ENCODE assay signal across 7 cellular contexts in the genomic region with DNA sequence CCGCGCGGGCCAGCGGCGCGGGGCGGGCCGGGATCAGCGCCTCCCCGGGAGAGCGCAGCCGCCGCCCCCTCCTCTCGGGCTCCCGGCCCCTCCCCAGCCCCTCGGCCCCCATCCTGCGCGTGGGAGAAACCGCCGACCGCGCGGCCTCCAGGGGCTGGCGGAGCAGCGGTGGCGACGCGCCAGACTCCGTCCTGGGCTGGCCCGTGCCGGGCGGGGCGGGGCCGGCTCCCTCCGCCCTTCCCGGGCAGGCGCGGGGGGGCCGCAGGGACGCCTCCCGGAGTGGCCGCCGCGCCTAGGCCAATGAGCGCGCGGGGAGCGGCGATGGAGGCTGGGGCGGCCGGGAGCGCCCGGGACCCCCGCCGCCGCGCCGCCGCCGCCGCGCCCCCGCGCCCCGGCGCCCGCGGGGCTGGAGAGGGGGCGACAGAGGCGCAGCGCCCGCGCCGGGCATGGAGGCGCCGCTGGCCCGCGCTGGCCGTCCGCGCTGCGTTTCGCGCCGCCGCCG. TPM values are rescaled to one million over a fixed set of nuclear protein-coding genes. Genes with fewer than 3 reads are reported as not detected.
DNase-seq lines count a peak whose midpoint lies in the region; ATAC-seq and TF ChIP-seq lines count a peak whose summit lies in the region.

No MANE protein-coding gene starts in this region.

- no peak for TF ChIP-seq CTCF in liver (IDR thresholded peaks at IDR 0.05; ENCODE audit: low read depth, low read length, missing input control)

- no peak for TF ChIP-seq RAD21 in liver (IDR thresholded peaks at IDR 0.05)

- H3K4me3 ChIP-seq in liver (ENCODE audit: low read depth in 1 of 3, low read length in 3 of 3) = peak overlapping the region; percentile 11 to 77 (median 69)

- H3K36me3 ChIP-seq in liver (ENCODE audit: control insufficient read depth in 4 of 4, insufficient read depth in 3 of 4, low read depth in 1 of 4, low read length in 3 of 4) = no peaks in the 10 kb centered on the region

- peaks cover 3 to 15% (median 11%) of the 10 kb centered on the region in 4 donors for H3K4me1 ChIP-seq in liver (ENCODE audit: control insufficient read depth in 4 of 4, insufficient read depth in 4 of 4, low read length in 3 of 4)

- ATAC-seq in GM18498 (IDR thresholded peaks at IDR 0.05; ENCODE audit: unreplicated experiment) (peak; percentile 20), HG03159 (IDR thresholded peaks at IDR 0.05; ENCODE audit: unreplicated experiment) (no peak)

- WGBS in liver = 2% methylated on average over 87 of the region's 87 CpGs

- no peak overlapping the region for H3K27ac ChIP-seq in liver (ENCODE audit: low read depth in 1 of 2, low read length in 2 of 2)

- no peaks in the 10 kb centered on the region for H3K27me3 ChIP-seq in liver (ENCODE audit: control insufficient read depth in 4 of 4, insufficient read depth in 4 of 4, low read length in 3 of 4)

- DNase-seq in LoVo (ENCODE audit: low spot score) = peak; percentile 39
- peak; percentile 22 for DNase-seq in dedifferentiated amniotic fluid mesenchymal stem cell (ENCODE audit: extremely low spot score)
- peak; percentile 54 for DNase-seq in ureter (ENCODE audit: low spot score)
- no peak for DNase-seq in NCI-H128 (lab: John Stamatoyannopoulos, UW; ENCODE audit: unreplicated experiment)

- H3K9me3 ChIP-seq in liver (ENCODE audit: control insufficient read depth in 4 of 4, low read length in 3 of 4) = no peaks in the 10 kb centered on the region

- peak overlapping the region in 1 of 2 donors; percentile 32 for H3K9ac ChIP-seq in liver (ENCODE audit: low read depth in 1 of 2, low read length in 2 of 2)

TF ChIP-seq in liver, 16 proteins besides CTCF, POLR2A, EP300 and RAD21:
- TF ChIP-seq YY1 (IDR thresholded peaks at IDR 0.05) = no peak
- no peak for TF ChIP-seq FOXA2 (IDR thresholded peaks at IDR 0.05)
- TF ChIP-seq RXRA (IDR thresholded peaks at IDR 0.05) = no peak
- TF ChIP-seq HNF4G (IDR thresholded peaks at IDR 0.05) = no peak
- no peak for TF ChIP-seq REST (IDR thresholded peaks at IDR 0.05)
- TF ChIP-seq EGR1 (IDR thresholded peaks at IDR 0.05; ENCODE audit: low read depth in 2 of 2) = no peak
- no peak for TF ChIP-seq MAX (IDR thresholded peaks at IDR 0.05)
- no peak for TF ChIP-seq NR2F2 (IDR thresholded peaks at IDR 0.05)
- TF ChIP-seq GABPA (IDR thresholded peaks at IDR 0.05 in 1 of 2, conservative IDR thresholded peaks at IDR 0.05 in 1 of 2) = no peak

RNA-seq across cellular contexts. Expression of gene KCNIP3, which starts 49.1 kb away (rescaled TPM):
- total RNA-seq in liver (under 1 TPM; 0.59 to 0.65 TPM), ureter (6.2 TPM)
- polyA plus RNA-seq in liver = 1 to 10 TPM in 1 of 2 donors, under 1 TPM in 1; 0.26 to 1.1 TPM

RNA-seq across cellular contexts. Expression of gene FAHD2A, which starts 56.2 kb away (rescaled TPM):
- 10 to 100 TPM; 20.1 to 68.7 TPM for total RNA-seq in liver
- polyA plus RNA-seq in liver = 100 to 1,000 TPM in 1 of 2 donors, 10 to 100 TPM in 1; 69.9 to 105 TPM
- 25.7 TPM for total RNA-seq in ureter
